Comparison of ENCODE assay signal across 16 cellular contexts in the genomic region with DNA sequence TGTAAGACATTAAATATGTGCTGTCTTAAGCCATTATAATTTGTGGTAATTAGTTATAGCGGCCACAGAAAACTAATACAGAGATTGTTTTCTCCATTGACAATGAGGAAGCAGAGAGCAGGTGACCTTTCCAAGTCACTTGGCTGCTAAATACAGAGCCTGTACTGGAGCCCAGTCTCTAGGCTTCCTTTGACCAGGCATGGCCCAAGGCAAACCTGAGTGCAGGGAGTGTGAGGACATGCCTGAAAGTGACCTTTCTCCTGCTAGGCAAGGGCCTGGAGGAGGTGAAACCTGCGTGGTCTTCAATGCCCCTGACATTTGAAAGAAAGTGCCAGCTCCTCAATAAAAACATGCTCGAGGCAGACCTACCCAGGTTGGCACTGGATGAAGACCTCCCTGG. TPM values are rescaled to one million over a fixed set of nuclear protein-coding genes. Genes with fewer than 3 reads are reported as not detected.
"Had no signal": no experiment of that assay in that cellular context is flagged by ENCODE, and none has a peak within 500 bp of the region (broad histone marks: within the 10 kb centered on the region; RNA-seq: fewer than 3 reads in every experiment).

No MANE protein-coding gene starts in this region.

- H3K27ac ChIP-seq: body of pancreas, WERI-Rb-1 had no signal

- H3K27me3 ChIP-seq: adrenal gland, body of pancreas, tibial nerve had no signal

- ATAC-seq: activated CD8-positive, alpha-beta T cell treated with anti-CD3 and anti-CD28 coated beads, Interleukin-2, amount 10 ng/mL, durations not matched to agents 7 days and 5 days; body of pancreas had no signal

- DNase-seq: activated CD4-positive, alpha-beta T cell treated with anti-CD3 and anti-CD28 coated beads for 4 hours; activated CD8-positive, alpha-beta memory T cell treated with anti-CD3 and anti-CD28 coated beads, Interleukin-2, amount 50 U/mL, for 48 hours; activated CD8-positive, alpha-beta T cell treated with anti-CD3 and anti-CD28 coated beads, Interleukin-2, amount 10 ng/mL, durations not matched to agents 7 days and 5 days; activated naive CD4-positive, alpha-beta T cell treated with anti-CD3 and anti-CD28 coated beads for 36 hours; adrenal gland; body of pancreas; left ventricle myocardium superior; retina; T1000; WERI-Rb-1 had no signal

- H3K4me3 ChIP-seq: adrenal gland, body of pancreas, skin epidermis, tibial nerve had no signal

- H3K9me3 ChIP-seq: adrenal gland, body of pancreas, tibial nerve had no signal

- H3K36me3 ChIP-seq: adrenal gland, tibial nerve, WERI-Rb-1 had no signal

- H3K4me1 ChIP-seq: adrenal gland, body of pancreas had no signal

RNA-seq across cellular contexts. Expression of gene CHI3L1, which starts 12.5 kb away (rescaled TPM):
- total RNA-seq: activated CD8-positive, alpha-beta T cell treated with anti-CD3 and anti-CD28 coated beads, Interleukin-2, amount 10 ng/mL, durations not matched to agents 7 days and 5 days; activated T-helper 1 cell treated with anti-CD3 and anti-CD28 coated beads, Interleukin-12 subunit alpha, Interleukin-12 subunit beta, Interleukin-2, Interleukin-4 antibody, amounts not matched to agents 30 ng/mL and 10 ng/mL and 1 ng/mL, durations not matched to agents 14 hours and 24 hours and 36 hours; neural crest cell had no signal

RNA-seq across cellular contexts. Expression of gene MYBPH, which starts 23.4 kb away (rescaled TPM):
- total RNA-seq: activated CD8-positive, alpha-beta T cell treated with anti-CD3 and anti-CD28 coated beads, Interleukin-2, amount 10 ng/mL, durations not matched to agents 7 days and 5 days; activated naive CD4-positive, alpha-beta T cell treated with anti-CD3 and anti-CD28 coated beads for 36 hours; activated T-helper 1 cell treated with anti-CD3 and anti-CD28 coated beads, Interleukin-12 subunit alpha, Interleukin-12 subunit beta, Interleukin-2, Interleukin-4 antibody, amounts not matched to agents 30 ng/mL and 10 ng/mL and 1 ng/mL, durations not matched to agents 14 hours and 24 hours and 36 hours; adrenal gland; body of pancreas; dermis microvascular lymphatic vessel endothelial cell; left ventricle myocardium superior; neural crest cell; tibial nerve had no signal
- polyA plus RNA-seq: esophagus had no signal

RNA-seq across cellular contexts. Expression of gene CHIT1, which starts 30.5 kb away (rescaled TPM):
- total RNA-seq: dermis microvascular lymphatic vessel endothelial cell, left ventricle myocardium superior, neural crest cell had no signal
